In genomic region chr20:5495026-5495425, GRCh38 we compare ENCODE assay signal across 7 cellular contexts.
"Had no signal": no experiment of that assay in that cellular context is flagged by ENCODE, and none has a peak within 500 bp of the region (broad histone marks: within the 10 kb centered on the region; RNA-seq: fewer than 3 reads in every experiment).

No MANE protein-coding gene starts in this region.

- ATAC-seq: GM12878 had no signal

- FAIRE-seq: G401.6, GM12878, GM12892, GM18507, GM19239 had no signal

- DNase-seq: GDM1, GF-D8 had no signal

- H3K4me3 ChIP-seq: GM12878 had no signal
